ENCODE assay signal across 8 cellular contexts in genomic region chr10:27242951-27243551, GRCh38. TPM values are rescaled to one million over a fixed set of nuclear protein-coding genes. Genes with fewer than 3 reads are reported as not detected.
DNase-seq lines count a peak whose midpoint lies in the region; ATAC-seq and TF ChIP-seq lines count a peak whose summit lies in the region.

No MANE protein-coding gene starts in this region.

- peak; percentile 52 for DNase-seq in activated gamma-delta T cell treated with Interleukin-2 at 50 U/mL for 16 hours
- DNase-seq in activated gamma-delta T cell (lab: John Stamatoyannopoulos, UW): no peak
- peak; percentile 66 for DNase-seq in NCI-H69 (lab: John Stamatoyannopoulos, UW)
- DNase-seq in activated CD4-positive, alpha-beta T cell treated with anti-CD3 and anti-CD28 coated beads, Interleukin-2, amount 50 U/mL, for 4 hours: peak; percentile 60
- peak; percentile 73 for DNase-seq in effector CD8-positive, alpha-beta T cell (lab: John Stamatoyannopoulos, UW)
- peak; percentile 71 for DNase-seq in lung (ENCODE audit: low spot score)
- peak; percentile 35 to 56 (median 35) for DNase-seq in stimulated activated CD4-positive, alpha-beta T cell treated with anti-CD3 and anti-CD28 coated beads, TNF-alpha, amount 100 ng/mL, for 1 hour (ENCODE audit: low read depth in 3 of 3, low spot score in 1 of 3)

- H3K27ac ChIP-seq in lung (ENCODE audit: low read depth in 1 of 2, low read length in 1 of 2): peak overlapping the region; percentile 61 to 83

- H3K4me3 ChIP-seq in lung: peak overlapping the region; percentile 32

- no peaks in the 10 kb centered on the region for H3K27me3 ChIP-seq in lung (ENCODE audit: control insufficient read depth, insufficient read depth)

- WGBS in lung, 2 donors: 14 to 20% methylated on average over 12 of the region's 12 CpGs

- TF ChIP-seq CTCF in lung (IDR thresholded peaks at IDR 0.05; ENCODE audit: control extremely low read depth, extremely low read depth): no peak

- H3K4me1 ChIP-seq in lung (ENCODE audit: control insufficient read depth in 2 of 2, insufficient read depth in 2 of 2, low read length in 2 of 2): peaks cover 7% of the 10 kb centered on the region in 2 donors

- ATAC-seq in HG03025 (IDR thresholded peaks at IDR 0.05; ENCODE audit: low FRiP score, unreplicated experiment): peak; percentile 27
- peak; percentile 23 for ATAC-seq in lung (ENCODE audit: insufficient read depth, low FRiP score)

- H3K9me3 ChIP-seq in lung (ENCODE audit: control insufficient read depth in 2 of 2, insufficient read depth in 1 of 2, low read length in 1 of 2): no peaks in the 10 kb centered on the region

- H3K36me3 ChIP-seq in lung (ENCODE audit: control insufficient read depth in 2 of 2, insufficient read depth in 2 of 2, low read length in 2 of 2): no peaks in the 10 kb centered on the region

RNA-seq across cellular contexts. Expression of gene ACBD5, which starts 2.5 kb away (rescaled TPM):
- total RNA-seq in lung: 10 to 100 TPM; 20.7 to 25.3 TPM
- polyA plus RNA-seq in lung: 10 to 100 TPM; 10.4 to 13.8 TPM
